In the genomic region with DNA sequence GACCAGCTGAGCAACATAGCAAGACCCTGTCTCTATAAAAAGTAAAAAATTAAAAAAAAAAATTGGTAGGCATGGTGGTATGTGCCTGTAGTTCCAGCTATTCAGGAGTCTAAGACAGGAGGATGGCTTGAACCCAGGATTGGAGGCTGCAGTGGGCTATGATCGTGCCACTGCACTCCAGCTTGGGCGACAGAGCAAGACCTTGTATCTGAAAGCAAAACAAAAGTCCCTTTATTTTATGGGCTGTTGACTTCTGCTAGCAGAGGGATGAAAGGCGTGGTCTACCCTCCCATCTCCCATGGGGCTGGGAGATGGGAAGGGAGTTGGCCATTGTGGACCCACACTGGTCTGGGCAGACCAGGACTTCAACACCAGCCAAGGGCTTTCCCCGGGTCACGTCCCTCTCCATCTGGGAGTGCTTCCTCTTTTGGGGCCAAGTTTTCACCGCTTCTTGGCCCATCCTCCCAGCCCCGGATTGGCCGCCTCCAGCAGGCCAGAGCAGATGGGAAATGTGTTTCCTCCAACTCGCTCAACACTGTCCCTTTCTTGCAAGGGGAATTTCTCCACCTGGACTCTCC, we compare ENCODE assay signal across 10 cellular contexts. TPM values are rescaled to one million over a fixed set of nuclear protein-coding genes. Genes with fewer than 3 reads are reported as not detected.
DNase-seq lines count a peak whose midpoint lies in the region; ATAC-seq and TF ChIP-seq lines count a peak whose summit lies in the region.
"Had no signal": no experiment of that assay in that cellular context is flagged by ENCODE, and none has a peak within 500 bp of the region (broad histone marks: within the 10 kb centered on the region; RNA-seq: fewer than 3 reads in every experiment).

No MANE protein-coding gene starts in this region.

- TF ChIP-seq CTCF in WTC11 (IDR thresholded peaks at IDR 0.05) = no peak
- no peak for TF ChIP-seq CTCF in lower leg skin (IDR thresholded peaks at IDR 0.05)
- no peak for TF ChIP-seq CTCF in coronary artery (IDR thresholded peaks at IDR 0.05)

- H3K27me3 Mint-ChIP-seq in CD8-positive, alpha-beta memory T cell = peaks cover 17 to 19% of the 10 kb centered on the region in 2 donors
- peaks cover 58% of the 10 kb centered on the region for H3K27me3 Mint-ChIP-seq in WTC11 (ENCODE audit: low read depth)

- no peak for TF ChIP-seq POLR2A in lower leg skin (IDR thresholded peaks at IDR 0.05)

- H3K4me3 ChIP-seq in CD8-positive, alpha-beta memory T cell (ENCODE audit: low read length) = no peak overlapping the region
- H3K4me3 ChIP-seq in lower leg skin (ENCODE audit: low read depth, poor library complexity, severe bottlenecking) (no peak overlapping the region), coronary artery (no peak overlapping the region)

- H3K9me3 Mint-ChIP-seq in CD8-positive, alpha-beta memory T cell = no peaks in the 10 kb centered on the region
- H3K9me3 Mint-ChIP-seq in WTC11 = no peaks in the 10 kb centered on the region

- peaks cover 0 to 4% (median 0%) of the 10 kb centered on the region in 3 donors for H3K36me3 Mint-ChIP-seq in CD8-positive, alpha-beta memory T cell
- H3K36me3 Mint-ChIP-seq in WTC11 = no peaks in the 10 kb centered on the region
- H3K36me3 Mint-ChIP-seq: CD4-positive, CD25-positive, alpha-beta regulatory T cell had no signal

- H3K4me1 ChIP-seq in CD8-positive, alpha-beta memory T cell (ENCODE audit: insufficient read depth, low read length) = peaks cover 28% of the 10 kb centered on the region

- H3K27ac ChIP-seq in CD8-positive, alpha-beta memory T cell (ENCODE audit: low read depth, low read length) = peak overlapping the region; percentile 68
- H3K27ac ChIP-seq in coronary artery = peak overlapping the region in 1 of 2 donors; percentile 22

- no peaks in the 10 kb centered on the region for H3K9me3 ChIP-seq in CD8-positive, alpha-beta memory T cell (ENCODE audit: low read length)

- peak overlapping the region in 4 of 8 donors; percentile 11 to 78 (median 34) for H3K27ac Mint-ChIP-seq in CD8-positive, alpha-beta memory T cell
- no peak overlapping the region for H3K27ac Mint-ChIP-seq in WTC11

- peaks cover 38 to 44% (median 43%) of the 10 kb centered on the region in 3 donors for H3K4me1 Mint-ChIP-seq in CD8-positive, alpha-beta memory T cell
- peaks cover 42% of the 10 kb centered on the region for H3K4me1 Mint-ChIP-seq in WTC11

- POLR2A ChIA-PET in CD8-positive, alpha-beta memory T cell (lab: Charles Lee) = no interaction called here
- POLR2A ChIA-PET in WTC11 (lab: Charles Lee) = no interaction called here

- peak overlapping the region in 1 of 7 donors; percentile 48 for H3K4me3 Mint-ChIP-seq in CD8-positive, alpha-beta memory T cell
- no peak overlapping the region for H3K4me3 Mint-ChIP-seq in WTC11

- no peaks in the 10 kb centered on the region for H3K36me3 ChIP-seq in CD8-positive, alpha-beta memory T cell (ENCODE audit: insufficient read depth, low read length)

- WGBS in lower leg skin, 2 donors = 31 to 32% methylated on average over 9 of the region's 9 CpGs

- ATAC-seq in HG03139 (IDR thresholded peaks at IDR 0.05; ENCODE audit: unreplicated experiment) = peak; percentile 21
- no peak for ATAC-seq in WTC11
- no peak for ATAC-seq in GM21576 (IDR thresholded peaks at IDR 0.05; ENCODE audit: unreplicated experiment)

- intact Hi-C loops in lower leg skin (cut with DNase I; ENCODE audit: low total_unique reads) = no loop called here

- H3K27me3 ChIP-seq in CD8-positive, alpha-beta memory T cell (ENCODE audit: insufficient read depth, low read length, poor library complexity, severe bottlenecking) = peaks cover 9% of the 10 kb centered on the region

- DNase-seq in CD8-positive, alpha-beta memory T cell = no peak
- DNase-seq in WTC11 (ENCODE audit: low spot score) = peak; percentile 30
- DNase-seq in lower leg skin (ENCODE audit: low spot score in 2 of 2) = peak; percentile 51 to 91
- DNase-seq in cortex of kidney (lab: John Stamatoyannopoulos, UW) = no peak
- no peak for DNase-seq in NCI-H1436 (lab: John Stamatoyannopoulos, UW)
- no peak for DNase-seq in coronary artery (ENCODE audit: low spot score)
- DNase-seq: CD4-positive, CD25-positive, alpha-beta regulatory T cell; NCI-H187 treated with DMSO at 0.1 percent for 48 hours had no signal

- CTCF ChIA-PET in CD8-positive, alpha-beta memory T cell (lab: Charles Lee) = interaction anchor here (1.5 kb wide), 1 partner anchor 335 kb away, joined by 5 read pairs; no protein-coding TSS in a partner anchor
- CTCF ChIA-PET in WTC11 (lab: Charles Lee) = interaction anchor here (1.2 to 1.5 kb wide), 2 partner anchors 12 to 210 kb away, joined by 3 to 5 read pairs; no protein-coding TSS in a partner anchor

TF ChIP-seq in WTC11, 78 proteins besides CTCF, POLR2A, EP300 and RAD21:
- no peak for TF ChIP-seq TCF7 (CRISPR knock-in tag; IDR thresholded peaks at IDR 0.05; ENCODE audit: low read depth)
- 0 out of 2 replicates have a peak, but pooled peaks have one; percentile 1 for TF ChIP-seq ZNF121 (CRISPR knock-in tag; IDR thresholded peaks at IDR 0.05)
TF ChIP-seq in WTC11: peak in this region for 1.

RNA-seq across cellular contexts. Expression of a gene that starts 2.2 kb away (rescaled TPM):
- 10 to 100 TPM; 11.3 to 12.1 TPM for total RNA-seq in CD8-positive, alpha-beta memory T cell
- 4.5 TPM for polyA plus RNA-seq in CD8-positive, alpha-beta memory T cell
- total RNA-seq in WTC11 (2021) = 2.6 to 2.9 TPM (median 2.7 TPM) in 3 replicates
- total RNA-seq in lower leg skin = 1 to 10 TPM; 1.2 to 1.7 (median 1.5) TPM

RNA-seq across cellular contexts. Expression of a gene that starts 26.5 kb away (rescaled TPM):
- 1 to 10 TPM; 7.1 to 8.9 TPM for total RNA-seq in CD8-positive, alpha-beta memory T cell
- polyA plus RNA-seq in CD8-positive, alpha-beta memory T cell = 5.9 TPM
- total RNA-seq in WTC11 (2021) (18.5 to 33.1 TPM (median 30.2 TPM) in 3 replicates), lower leg skin (10 to 100 TPM in 1 of 4 donors, 1 to 10 TPM in 2, under 1 TPM in 1; 0.99 to 17.0 (median 4.8) TPM)

RNA-seq across cellular contexts. Expression of a gene that starts 47.0 kb away (rescaled TPM):
- 10 to 100 TPM; 51.9 to 55.1 TPM for total RNA-seq in CD8-positive, alpha-beta memory T cell
- 93.2 TPM for polyA plus RNA-seq in CD8-positive, alpha-beta memory T cell
- total RNA-seq in WTC11 (2021) (4.3 to 6.3 TPM (median 6.1 TPM) in 3 replicates), lower leg skin (1 to 10 TPM in 2 of 4 donors, under 1 TPM in 2; 0.61 to 1.9 (median 1.2) TPM)

Comparison
In these comparisons a context has a peak if more than half of its experiments do, and no peak if none do; other contexts are left out.
1. DNase-seq: peak in WTC11 (single experiment) and lower leg skin (2 of 2); none in CD8-positive, alpha-beta memory T cell (0 of 5), cortex of kidney (single experiment), NCI-H1436 (single experiment) and coronary artery (single experiment).